Comparison of ENCODE assay signal across 24 cellular contexts in genomic region chr21:29637553-29637952, GRCh38.
A peak's percentile ranks its signal among the peaks of the same experiment; 100 is the strongest.
DNase-seq lines count a peak whose midpoint lies in the region; FAIRE-seq and TF ChIP-seq lines count a peak whose summit lies in the region.
"Had no signal": no experiment of that assay in that cellular context is flagged by ENCODE, and none has a peak within 500 bp of the region (broad histone marks: within the 10 kb centered on the region; RNA-seq: fewer than 3 reads in every experiment).

No MANE protein-coding gene starts in this region.

- peaks cover 0 to 25% (median 11%) of the 10 kb centered on the region in 7 donors for H3K9me3 Mint-ChIP-seq in CD14-positive monocyte
- H3K9me3 Mint-ChIP-seq: CD4-positive, alpha-beta T cell; HFFc6 had no signal

- H2AFZ ChIP-seq in OCI-LY3 (ENCODE audit: low read depth, low read length): no peak overlapping the region

- intact Hi-C loops in CD14-positive monocyte (cut with micrococcal nuclease): no loop called here

- H3K4me1 ChIP-seq in OCI-LY3 (ENCODE audit: low read length) (peaks cover 37% of the 10 kb centered on the region), neutrophil (ENCODE audit: control insufficient read depth in 1 of 2, insufficient read depth in 1 of 2, low read depth in 1 of 2, low read length in 1 of 2) (peaks cover 16 to 26% of the 10 kb centered on the region in 2 experiments)
- H3K4me1 ChIP-seq: HAP-1 had no signal

- H3K9me3 ChIP-seq in OCI-LY3 (ENCODE audit: insufficient read depth, low read length): peaks cover 18% of the 10 kb centered on the region; the same call in 1 of the 2 replicates
- H3K9me3 ChIP-seq in neutrophil: no peaks in the 10 kb centered on the region
- H3K9me3 ChIP-seq: BLaER1, HAP-1 had no signal

- H3K36me3 ChIP-seq in OCI-LY3 (replicated peaks; ENCODE audit: low read depth, low read length): peaks cover 42% of the 10 kb centered on the region
- no peaks in the 10 kb centered on the region for H3K36me3 ChIP-seq in bronchial epithelial cell (ENCODE audit: control insufficient read depth, insufficient read depth, low read length)
- H3K36me3 ChIP-seq in neutrophil: no peaks in the 10 kb centered on the region
- H3K36me3 ChIP-seq: BLaER1, HAP-1 had no signal

- peaks cover 41% of the 10 kb centered on the region for H3K4me1 Mint-ChIP-seq in CD14-positive monocyte
- H3K4me1 Mint-ChIP-seq: CD8-positive, alpha-beta memory T cell had no signal

- no peaks in the 10 kb centered on the region for H4K20me1 ChIP-seq in OCI-LY3 (ENCODE audit: insufficient read depth, low read length)
- H4K20me1 ChIP-seq: BLaER1 had no signal

- no peaks in the 10 kb centered on the region for H3K79me2 ChIP-seq in OCI-LY3 (ENCODE audit: low read length)

- TF ChIP-seq CTCF in CD14-positive monocyte (IDR thresholded peaks at IDR 0.05): no peak
- no peak for TF ChIP-seq CTCF in OCI-LY3 (IDR thresholded peaks at IDR 0.05; ENCODE audit: low read depth, low read length)
- TF ChIP-seq CTCF in bronchial epithelial cell (IDR thresholded peaks at IDR 0.05; ENCODE audit: insufficient read depth, low read length, severe bottlenecking): no peak
- no peak for TF ChIP-seq CTCF in neutrophil (IDR thresholded peaks at IDR 0.05)
- TF ChIP-seq CTCF in coronary artery (IDR thresholded peaks at IDR 0.05): no peak

- H3K27me3 Mint-ChIP-seq in CD14-positive monocyte (ENCODE audit: low read depth in 3 of 3): no peaks in the 10 kb centered on the region
- H3K27me3 Mint-ChIP-seq: B cell; CD4-positive, alpha-beta T cell had no signal

- H3K27ac ChIP-seq in OCI-LY3 (ENCODE audit: low read length): peak overlapping the region; percentile 94
- peak overlapping the region; percentile 65 for H3K27ac ChIP-seq in neutrophil
- no peak overlapping the region for H3K27ac ChIP-seq in coronary artery
- H3K27ac ChIP-seq: 22Rv1, BLaER1, C4-2B had no signal

- FAIRE-seq in bronchial epithelial cell (lab: Jason Lieb, UNC): peak; percentile 40
- FAIRE-seq in frontal cortex (lab: Jason Lieb, UNC): no peak
- FAIRE-seq: A204.1, D721Med, GM18507, H54 had no signal

- H3K4me2 ChIP-seq in OCI-LY3 (ENCODE audit: low read length): no peak overlapping the region
- H3K4me2 ChIP-seq: BLaER1 had no signal

- DNase-seq in CD14-positive monocyte (ENCODE audit: low spot score) (no peak), bronchial epithelial cell (ENCODE audit: low read depth) (no peak), frontal cortex (ENCODE audit: low spot score in 2 of 2) (no peak), islet precursor cell (no peak), coronary artery (ENCODE audit: low spot score) (no peak)
- DNase-seq: CD4-positive, alpha-beta T cell; CD8-positive, alpha-beta memory T cell; DMS 273 treated with DMSO at 0.1 percent for 48 hours; DMS79; EL; GDM1; GOT3; HFFc6 had no signal

- H3K27me3 ChIP-seq in OCI-LY3 (ENCODE audit: low read depth, low read length): no peaks in the 10 kb centered on the region
- H3K27me3 ChIP-seq in bronchial epithelial cell (ENCODE audit: control insufficient read depth, insufficient read depth, low read length): no peaks in the 10 kb centered on the region
- no peaks in the 10 kb centered on the region for H3K27me3 ChIP-seq in neutrophil
- H3K27me3 ChIP-seq: BLaER1 had no signal

- no peak overlapping the region for H3K9ac ChIP-seq in OCI-LY3 (ENCODE audit: low read length)
- H3K9ac ChIP-seq: BLaER1 had no signal

- peak overlapping the region in 6 of 7 donors; percentile 26 to 99 (median 98) for H3K27ac Mint-ChIP-seq in CD14-positive monocyte
- H3K27ac Mint-ChIP-seq: CD4-positive, alpha-beta T cell; CD8-positive, alpha-beta memory T cell; HFFc6 had no signal

- peaks cover 8 to 16% of the 10 kb centered on the region in 2 donors for H3K36me3 Mint-ChIP-seq in CD14-positive monocyte
- H3K36me3 Mint-ChIP-seq: CD8-positive, alpha-beta memory T cell had no signal

- H3K4me3 ChIP-seq in OCI-LY3 (ENCODE audit: low read length) (no peak overlapping the region), bronchial epithelial cell (ENCODE audit: low read depth, low read length) (no peak overlapping the region), neutrophil (ENCODE audit: low read depth in 1 of 2, low read length in 1 of 2) (no peak overlapping the region), coronary artery (no peak overlapping the region)
- H3K4me3 ChIP-seq: BLaER1, HAP-1 had no signal

- H3K4me3 Mint-ChIP-seq in CD14-positive monocyte: no peak overlapping the region
- H3K4me3 Mint-ChIP-seq: CD4-positive, alpha-beta T cell; CD8-positive, alpha-beta memory T cell; HFFc6 had no signal

Comparison
In these comparisons a context has a peak if more than half of its experiments do, and no peak if none do; other contexts are left out.
1. H3K27ac ChIP-seq: peak in OCI-LY3 (single experiment) and neutrophil (single experiment); none in coronary artery (0 of 2).